18 cellular contexts compared by ENCODE assay signal in genomic region chr1:151012684-151013471, GRCh38. TPM values are rescaled to one million over a fixed set of nuclear protein-coding genes. Genes with fewer than 3 reads are reported as not detected.
DNase-seq lines count a peak whose midpoint lies in the region; ATAC-seq, FAIRE-seq and TF ChIP-seq lines count a peak whose summit lies in the region.
"Had no signal": no experiment of that assay in that cellular context is flagged by ENCODE, and none has a peak within 500 bp of the region (broad histone marks: within the 10 kb centered on the region; RNA-seq: fewer than 3 reads in every experiment).

No MANE protein-coding gene starts in this region.

- H3K9ac ChIP-seq in BLaER1: peak overlapping the region; percentile 63; the same call in 1 of the 2 replicates
- H3K9ac ChIP-seq: SK-N-SH had no signal

- FAIRE-seq in urothelium cell line (lab: Jason Lieb, UNC): no peak
- FAIRE-seq: endothelial cell of umbilical vein had no signal

- peak overlapping the region; percentile 67 for H3K27ac ChIP-seq in BLaER1
- peak overlapping the region; percentile 8 to 59 for H3K27ac ChIP-seq in ascending aorta
- H3K27ac ChIP-seq: suprapubic skin had no signal

- no peaks in the 10 kb centered on the region for H4K20me1 ChIP-seq in BLaER1

- H3K9me3 ChIP-seq in BLaER1: no peaks in the 10 kb centered on the region
- H3K9me3 ChIP-seq in ascending aorta: no peaks in the 10 kb centered on the region
- H3K9me3 ChIP-seq: SK-N-SH, suprapubic skin had no signal

- H3K27me3 Mint-ChIP-seq in nephron (ENCODE audit: low read depth): no peaks in the 10 kb centered on the region
- H3K27me3 Mint-ChIP-seq in activated naive CD8-positive, alpha-beta T cell treated with anti-CD3 and anti-CD28 coated beads, Interleukin-2, amount 50 U/mL, for 24 hours: no peaks in the 10 kb centered on the region
- H3K27me3 Mint-ChIP-seq: activated B cell treated with CpG ODN at 0.5 μM for 24 hours had no signal

- ATAC-seq in left ventricle myocardium superior: peak; percentile 55
- no peak for ATAC-seq in activated naive CD8-positive, alpha-beta T cell treated with anti-CD3 and anti-CD28 coated beads, Interleukin-2, amount 50 U/mL, for 24 hours
- no peak for ATAC-seq in activated CD4-positive, CD25-positive, alpha-beta regulatory T cell treated with anti-CD3 and anti-CD28 coated beads, Interleukin-2, amount 50 U/mL, for 24 hours

- H3K9me3 Mint-ChIP-seq in nephron: no peaks in the 10 kb centered on the region
- no peaks in the 10 kb centered on the region for H3K9me3 Mint-ChIP-seq in activated naive CD8-positive, alpha-beta T cell treated with anti-CD3 and anti-CD28 coated beads, Interleukin-2, amount 50 U/mL, for 24 hours
- H3K9me3 Mint-ChIP-seq: activated B cell treated with CpG ODN at 0.5 μM for 24 hours had no signal

- H3K4me3 ChIP-seq in BLaER1: no peak overlapping the region
- H3K4me3 ChIP-seq in ascending aorta: no peak overlapping the region
- H3K4me3 ChIP-seq: suprapubic skin had no signal

- H3K27ac Mint-ChIP-seq in nephron: peak overlapping the region; percentile 86 to 95 (median 92)
- no peak overlapping the region for H3K27ac Mint-ChIP-seq in activated naive CD8-positive, alpha-beta T cell treated with anti-CD3 and anti-CD28 coated beads, Interleukin-2, amount 50 U/mL, for 24 hours
- H3K27ac Mint-ChIP-seq: activated B cell treated with CpG ODN at 0.5 μM for 24 hours had no signal

- peaks cover 62% of the 10 kb centered on the region for H3K4me1 ChIP-seq in BLaER1
- H3K4me1 ChIP-seq in ascending aorta: peaks cover 0 to 17% of the 10 kb centered on the region in 2 donors

- H3K4me2 ChIP-seq in BLaER1: peak overlapping the region; percentile 94
- H3K4me2 ChIP-seq: SK-N-SH had no signal

- H3K36me3 Mint-ChIP-seq in nephron (ENCODE audit: low read depth): peaks cover 5% of the 10 kb centered on the region
- no peaks in the 10 kb centered on the region for H3K36me3 Mint-ChIP-seq in activated naive CD8-positive, alpha-beta T cell treated with anti-CD3 and anti-CD28 coated beads, Interleukin-2, amount 50 U/mL, for 24 hours (ENCODE audit: low read depth)

- DNase-seq in ascending aorta (ENCODE audit: low spot score in 2 of 2) (no peak), left ventricle myocardium superior (peak; percentile 50), urothelium cell line (ENCODE audit: low spot score) (no peak), NCI-H1436 treated with DMSO at 0.1 percent for 48 hours (lab: John Stamatoyannopoulos, UW) (no peak)
- no peak for DNase-seq in activated naive CD8-positive, alpha-beta T cell treated with anti-CD3 and anti-CD28 coated beads, Interleukin-2, amount 50 U/mL, for 24 hours
- DNase-seq: activated B cell treated with CpG ODN at 0.5 μM for 24 hours; activated T-cell treated with anti-CD3 and anti-CD28 coated beads, Interleukin-2, amount 50 U/mL, for 1 hour; anterior cingulate cortex; hypothalamus; Karpas-422; midbrain; NCI-H2081; SK-N-SH had no signal

- no peaks in the 10 kb centered on the region for H3K27me3 ChIP-seq in BLaER1
- no peaks in the 10 kb centered on the region for H3K27me3 ChIP-seq in ascending aorta
- H3K27me3 ChIP-seq: suprapubic skin had no signal

- peaks cover 37% of the 10 kb centered on the region for H3K4me1 Mint-ChIP-seq in nephron
- peaks cover 38% of the 10 kb centered on the region for H3K4me1 Mint-ChIP-seq in activated naive CD8-positive, alpha-beta T cell treated with anti-CD3 and anti-CD28 coated beads, Interleukin-2, amount 50 U/mL, for 24 hours

- TF ChIP-seq CTCF in ascending aorta (IDR thresholded peaks at IDR 0.05) (no peak), nephron (IDR thresholded peaks at IDR 0.05; ENCODE audit: unreplicated experiment in 3 of 3) (no peak)

- intact Hi-C loops in ascending aorta (cut with DNase I): no loop called here
- intact Hi-C loops in left ventricle myocardium superior (cut with micrococcal nuclease): no loop called here

- H3K36me3 ChIP-seq in BLaER1 (peaks cover 19% of the 10 kb centered on the region), ascending aorta (peaks cover 3 to 5% of the 10 kb centered on the region in 2 donors)

- peak overlapping the region; percentile 9 to 61 (median 24) for H3K4me3 Mint-ChIP-seq in nephron
- H3K4me3 Mint-ChIP-seq in activated naive CD8-positive, alpha-beta T cell treated with anti-CD3 and anti-CD28 coated beads, Interleukin-2, amount 50 U/mL, for 24 hours: no peak overlapping the region
- H3K4me3 Mint-ChIP-seq: activated B cell treated with CpG ODN at 0.5 μM for 24 hours had no signal

RNA-seq across cellular contexts. Expression of gene PRUNE1, which starts 4.6 kb away (rescaled TPM):
- total RNA-seq in ascending aorta (36.5 TPM), left ventricle myocardium superior (43.6 TPM)

RNA-seq across cellular contexts. Expression of gene MINDY1, which starts 6.2 kb away (rescaled TPM):
- 9.7 TPM for total RNA-seq in ascending aorta
- total RNA-seq in left ventricle myocardium superior: 40.6 TPM

RNA-seq across cellular contexts. Expression of gene BNIPL, which starts 23.5 kb away (rescaled TPM):
- total RNA-seq in ascending aorta (not detected), left ventricle myocardium superior (0.32 TPM)

RNA-seq across cellular contexts. Expression of gene ANXA9, which starts 30.8 kb away (rescaled TPM):
- total RNA-seq in ascending aorta (not detected), left ventricle myocardium superior (0.27 TPM)
- total RNA-seq: activated B cell treated with CpG ODN at 0.5 μM for 24 hours, endothelial cell of umbilical vein had no signal

RNA-seq across cellular contexts. Expression of gene C1orf56, which starts 34.7 kb away (rescaled TPM):
- total RNA-seq in ascending aorta (11.4 TPM), left ventricle myocardium superior (7.3 TPM)
